In the genomic region with DNA sequence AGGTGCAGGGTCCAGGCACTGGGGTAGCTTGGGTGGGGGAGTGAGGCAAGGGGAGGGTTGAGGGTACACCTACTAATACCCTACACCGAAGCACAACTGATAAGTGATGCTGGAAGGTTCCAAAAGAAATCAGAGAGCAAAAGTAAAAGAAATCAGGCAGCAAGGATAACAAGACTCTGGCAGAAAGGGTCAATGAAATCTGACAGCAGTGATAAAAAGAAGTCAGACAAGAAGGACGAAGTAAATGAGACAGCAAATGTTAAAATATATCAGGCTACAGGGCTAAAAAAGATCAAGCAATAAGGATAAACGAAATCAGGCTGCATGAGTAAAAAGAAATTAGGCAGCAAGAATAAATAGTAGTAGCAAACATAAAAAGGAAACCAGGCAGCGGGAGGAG, we compare ENCODE assay signal across 27 cellular contexts. TPM values are rescaled to one million over a fixed set of nuclear protein-coding genes. Genes with fewer than 3 reads are reported as not detected.
"Had no signal": no experiment of that assay in that cellular context is flagged by ENCODE, and none has a peak within 500 bp of the region (broad histone marks: within the 10 kb centered on the region; RNA-seq: fewer than 3 reads in every experiment).

No MANE protein-coding gene starts in this region.

- H3K27ac Mint-ChIP-seq: activated naive CD4-positive, alpha-beta T cell treated with anti-CD3 and anti-CD28 coated beads, Interleukin-2, amount 10 ng/mL, durations not matched to agents 7 days and 5 days; natural killer cell treated with Interleukin-12 subunit alpha and Interleukin-12 subunit beta and Interleukin-15 and Interleukin-18, amount 100 ng/mL, for 72 hours; stimulated activated effector memory CD8-positive, alpha-beta T cell treated with anti-CD3 and anti-CD28 coated beads, Interleukin-12 subunit alpha, Interleukin-12 subunit beta, amount 100 ng/mL, for 72 hours; T-helper 2 cell treated with Interferon-gamma antibody and Interleukin-4, amounts not matched to agents 5 μg/mL and 100 μg/mL, for 36 hours had no signal

- ATAC-seq: gastrocnemius medialis; left ventricle myocardium superior; natural killer cell treated with Interleukin-12 subunit alpha and Interleukin-12 subunit beta and Interleukin-15 and Interleukin-18, amount 100 ng/mL, for 72 hours; right lobe of liver; stimulated activated effector memory CD8-positive, alpha-beta T cell treated with anti-CD3 and anti-CD28 coated beads, Interleukin-12 subunit alpha, Interleukin-12 subunit beta, amount 100 ng/mL, for 72 hours had no signal

- FAIRE-seq: astrocyte, TTC549, urothelium cell line had no signal

- H3K36me3 Mint-ChIP-seq: natural killer cell treated with Interleukin-12 subunit alpha and Interleukin-12 subunit beta and Interleukin-15 and Interleukin-18, amount 100 ng/mL, for 72 hours had no signal

- H3K27me3 Mint-ChIP-seq: activated naive CD4-positive, alpha-beta T cell treated with anti-CD3 and anti-CD28 coated beads, Interleukin-2, amount 10 ng/mL, durations not matched to agents 7 days and 5 days had no signal

- DNase-seq: activated effector memory CD4-positive, alpha-beta T cell treated with Interleukin-2 at 50 U/mL for 16 hours; activated naive CD4-positive, alpha-beta T cell treated with anti-CD3 and anti-CD28 coated beads, Interleukin-2, amount 10 ng/mL, durations not matched to agents 7 days and 5 days; activated T-cell treated with anti-CD3 and anti-CD28 coated beads, Interleukin-2, amount 50 U/mL, for 48 hours; adrenal gland; cerebellar nuclear complex; esophagus squamous epithelium; gastrocnemius medialis; head of caudate nucleus; hypothalamus; left ventricle myocardium superior; mammary epithelial cell; stimulated activated CD4-positive, alpha-beta T cell treated with anti-CD3 and anti-CD28 coated beads, Interleukin-2, amount 100 ng/mL, for 24 hours; stomach; transverse colon had no signal

- H3K27me3 ChIP-seq: adrenal gland, breast epithelium, esophagus squamous epithelium, gastrocnemius medialis, right lobe of liver, transverse colon had no signal

- H3K9me3 Mint-ChIP-seq: activated naive CD4-positive, alpha-beta T cell treated with anti-CD3 and anti-CD28 coated beads, Interleukin-2, amount 10 ng/mL, durations not matched to agents 7 days and 5 days; mesothelial cell of epicardium; natural killer cell treated with Interleukin-12 subunit alpha and Interleukin-12 subunit beta and Interleukin-15 and Interleukin-18, amount 100 ng/mL, for 72 hours; stimulated activated effector memory CD8-positive, alpha-beta T cell treated with anti-CD3 and anti-CD28 coated beads, Interleukin-12 subunit alpha, Interleukin-12 subunit beta, amount 100 ng/mL, for 72 hours; T-helper 2 cell treated with Interferon-gamma antibody and Interleukin-4, amounts not matched to agents 5 μg/mL and 100 μg/mL, for 36 hours had no signal

- H3K9me3 ChIP-seq: adrenal gland, breast epithelium, esophagus squamous epithelium, gastrocnemius medialis, right lobe of liver, stomach, transverse colon had no signal

- H3K27ac ChIP-seq: adrenal gland, breast epithelium, coronary artery, esophagus squamous epithelium, gastrocnemius medialis, right lobe of liver, skin epidermis, stomach, transverse colon had no signal

- H3K36me3 ChIP-seq: transverse colon had no signal

- H3K4me3 Mint-ChIP-seq: activated naive CD4-positive, alpha-beta T cell treated with anti-CD3 and anti-CD28 coated beads, Interleukin-2, amount 10 ng/mL, durations not matched to agents 7 days and 5 days; mesothelial cell of epicardium; natural killer cell treated with Interleukin-12 subunit alpha and Interleukin-12 subunit beta and Interleukin-15 and Interleukin-18, amount 100 ng/mL, for 72 hours; stimulated activated effector memory CD8-positive, alpha-beta T cell treated with anti-CD3 and anti-CD28 coated beads, Interleukin-12 subunit alpha, Interleukin-12 subunit beta, amount 100 ng/mL, for 72 hours; T-helper 2 cell treated with Interferon-gamma antibody and Interleukin-4, amounts not matched to agents 5 μg/mL and 100 μg/mL, for 36 hours had no signal

- H3K4me3 ChIP-seq: adrenal gland, breast epithelium, coronary artery, esophagus squamous epithelium, gastrocnemius medialis, right lobe of liver, skin epidermis, stomach, transverse colon had no signal

RNA-seq across cellular contexts. Expression of a gene that starts 32.7 kb away (rescaled TPM):
- total RNA-seq: activated CD8-positive, alpha-beta memory T cell treated with anti-CD3 and anti-CD28 coated beads for 36 hours; astrocyte; mammary epithelial cell; mesothelial cell of epicardium had no signal
- polyA plus RNA-seq: mammary epithelial cell had no signal

RNA-seq across cellular contexts. Expression of a gene that starts 38.5 kb away (rescaled TPM):
- total RNA-seq: temporal lobe had no signal
